In genomic region chr16:70148453-70148852, GRCh38 we compare ENCODE assay signal across 12 cellular contexts. TPM values are rescaled to one million over a fixed set of nuclear protein-coding genes. Genes with fewer than 3 reads are reported as not detected.
DNase-seq lines count a peak whose midpoint lies in the region; ATAC-seq, FAIRE-seq and TF ChIP-seq lines count a peak whose summit lies in the region.
"Not testable (repeated sequence)": the region's sequence is repeated elsewhere in the genome, so short reads cannot be mapped to it uniquely, and the experiment has no call there.
"Had no signal": no experiment of that assay in that cellular context is flagged by ENCODE, and none has a peak within 500 bp of the region (broad histone marks: within the 10 kb centered on the region; RNA-seq: fewer than 3 reads in every experiment).

No MANE protein-coding gene starts in this region.

- TF ChIP-seq EP300 in A549 (IDR thresholded peaks at IDR 0.05) = not testable (repeated sequence)

- H3K36me3 ChIP-seq in lower lobe of right lung (peaks cover 79% of the 10 kb centered on the region), spleen (peaks cover 35 to 89% (median 77%) of the 10 kb centered on the region in 6 donors)

- not testable (repeated sequence) for FAIRE-seq in A549 (lab: Jason Lieb, UNC)

- H3K4me1 ChIP-seq in A549, lower lobe of right lung, spleen: not testable (repeated sequence)

- H3K4me3 ChIP-seq in A549, lower lobe of right lung, spleen: not testable (repeated sequence)

- TF ChIP-seq POLR2A in A549 (IDR thresholded peaks at IDR 0.05; ENCODE audit: low read length); spleen (IDR thresholded peaks at IDR 0.05): not testable (repeated sequence)

- not testable (repeated sequence) for H3K27me3 Mint-ChIP-seq in nephron progenitor cell (ENCODE audit: low read depth, poor library complexity)

- H3K27ac Mint-ChIP-seq in nephron progenitor cell = peak overlapping the region; percentile 22

- not testable (repeated sequence) for TF ChIP-seq CTCF in A549 (IDR thresholded peaks at IDR 0.05); lower lobe of right lung (IDR thresholded peaks at IDR 0.05); nephron progenitor cell (IDR thresholded peaks at IDR 0.05); spleen (IDR thresholded peaks at IDR 0.05 in 8 of 11, conservative IDR thresholded peaks at IDR 0.05 in 3 of 11)

- DNase-seq in A549 (ENCODE audit: low read depth in 1 of 2, low spot score in 1 of 2); lower lobe of right lung; nephron progenitor cell: not testable (repeated sequence)
- DNase-seq in caudate nucleus (lab: John Stamatoyannopoulos, UW) = peak in 19 of 61 donors; percentile 15 to 70 (median 36)
- DNase-seq in head of caudate nucleus = peak in 27 of 42 donors; percentile 32 to 80 (median 52)
- DNase-seq in mesenteric fat pad (ENCODE audit: low spot score) = peak; percentile 88
- peak; percentile 25 for DNase-seq in spleen

- H3K9me3 Mint-ChIP-seq in nephron progenitor cell = not testable (repeated sequence)

- not testable (repeated sequence) for H3K9me3 ChIP-seq in A549, lower lobe of right lung, spleen

- CTCF ChIA-PET in A549 (lab: Yijun Ruan, JAX) = not testable (repeated sequence)

- H3K36me3 Mint-ChIP-seq in nephron progenitor cell (ENCODE audit: low read depth) = peaks cover 58% of the 10 kb centered on the region

- not testable (repeated sequence) for H3K4me3 Mint-ChIP-seq in nephron progenitor cell

- peaks cover 10% of the 10 kb centered on the region for H3K4me1 Mint-ChIP-seq in nephron progenitor cell

- H3K27me3 ChIP-seq in lower lobe of right lung (ENCODE audit: low read depth); spleen (replicated peaks in 1 of 7): not testable (repeated sequence)

- TF ChIP-seq RAD21 in A549 (conservative IDR thresholded peaks at IDR 0.05 in 1 of 2, IDR thresholded peaks at IDR 0.05 in 1 of 2) = not testable (repeated sequence)

- WGBS in A549 (ENCODE audit: missing lambda C conversion rate) = 96% methylated on average over 6 of the region's 6 CpGs
- whole genome bisulfite sequencing in spleen, 5 donors = 94 to 96% (median 95%) methylated on average over 6 of the region's 6 CpGs

- ATAC-seq in A549 (peak; percentile 36 to 52; a peak in 4 of 6 replicates), lower lobe of right lung (peak; percentile 7 to 13)

- POLR2A ChIA-PET in A549 (lab: Yijun Ruan, JAX) = not testable (repeated sequence)

- H3K4me2 ChIP-seq in A549 = not testable (repeated sequence)

- intact Hi-C loops in head of caudate nucleus (cut with DNase I); lower lobe of right lung (cut with DNase I); spleen (cut with DNase I; ENCODE audit: low total_unique reads): not testable (repeated sequence)

- H3K27ac ChIP-seq in A549, lower lobe of right lung, spleen: not testable (repeated sequence)
- H3K27ac ChIP-seq in caudate nucleus (ENCODE audit: low read depth, low read length) = peak overlapping the region; percentile 20

RNA-seq across cellular contexts. Expression of gene CLEC18C, which starts 25.1 kb away (rescaled TPM):
- polyA plus RNA-seq in A549 (2011; rRNA removed) (0.13 and 0.16 TPM in 2 replicates), A549 (2017; fragmentation: RNase III; extraction: RNeasy Plus Mini Kit Qiagen cat#74134 plus additional on column Dnase treatment) (0.09 to 0.18 TPM (median 0.15 TPM) in 3 replicates), spleen (under 1 TPM; 0.09 to 0.42 (median 0.11) TPM)
- polyA plus RNA-seq in A549 (2012; cell fraction: cytosol; rRNA removed) = 0.08 and 0.19 TPM in 2 replicates
- 0.76 and 0.89 TPM in 2 replicates for polyA plus RNA-seq in A549 (2012; cell fraction: nucleus; rRNA removed)
- polyA minus RNA-seq in A549 (2011; rRNA and poly(A)+ RNA removed) = not detected in 2 replicates
- total RNA-seq in lower lobe of right lung (1.0 TPM), mesenteric fat pad (not detected), spleen (1 to 10 TPM in 1 of 7 donors, under 1 TPM in 4, not detected in 2; 0.28 to 1.2 (median 0.60) TPM)
- total RNA-seq: G401 had no signal
- polyA plus RNA-seq: AG04450; CD14-positive monocyte; CD4-positive, alpha-beta memory T cell; CD8-positive, alpha-beta memory T cell had no signal

RNA-seq across cellular contexts. Expression of gene PDPR, which starts 34.3 kb away (rescaled TPM):
- polyA plus RNA-seq in A549 (2011; rRNA removed) (25.6 and 30.6 TPM in 2 replicates), A549 (2017; fragmentation: RNase III; extraction: RNeasy Plus Mini Kit Qiagen cat#74134 plus additional on column Dnase treatment) (13.1 to 13.7 TPM (median 13.4 TPM) in 3 replicates), spleen (1 to 10 TPM; 4.6 to 9.4 (median 6.4) TPM)
- 9.1 and 11.3 TPM in 2 replicates for polyA plus RNA-seq in A549 (2012; cell fraction: cytosol; rRNA removed)
- 30.5 and 35.8 TPM in 2 replicates for polyA plus RNA-seq in A549 (2012; cell fraction: nucleus; rRNA removed)
- polyA minus RNA-seq in A549 (2011; rRNA and poly(A)+ RNA removed) = 48.7 and 54.8 TPM in 2 replicates
- total RNA-seq in lower lobe of right lung (20.1 TPM), mesenteric fat pad (33.5 TPM), spleen (10 to 100 TPM; 25.3 to 48.4 (median 33.5) TPM)
